8 cellular contexts compared by ENCODE assay signal in the genomic region with DNA sequence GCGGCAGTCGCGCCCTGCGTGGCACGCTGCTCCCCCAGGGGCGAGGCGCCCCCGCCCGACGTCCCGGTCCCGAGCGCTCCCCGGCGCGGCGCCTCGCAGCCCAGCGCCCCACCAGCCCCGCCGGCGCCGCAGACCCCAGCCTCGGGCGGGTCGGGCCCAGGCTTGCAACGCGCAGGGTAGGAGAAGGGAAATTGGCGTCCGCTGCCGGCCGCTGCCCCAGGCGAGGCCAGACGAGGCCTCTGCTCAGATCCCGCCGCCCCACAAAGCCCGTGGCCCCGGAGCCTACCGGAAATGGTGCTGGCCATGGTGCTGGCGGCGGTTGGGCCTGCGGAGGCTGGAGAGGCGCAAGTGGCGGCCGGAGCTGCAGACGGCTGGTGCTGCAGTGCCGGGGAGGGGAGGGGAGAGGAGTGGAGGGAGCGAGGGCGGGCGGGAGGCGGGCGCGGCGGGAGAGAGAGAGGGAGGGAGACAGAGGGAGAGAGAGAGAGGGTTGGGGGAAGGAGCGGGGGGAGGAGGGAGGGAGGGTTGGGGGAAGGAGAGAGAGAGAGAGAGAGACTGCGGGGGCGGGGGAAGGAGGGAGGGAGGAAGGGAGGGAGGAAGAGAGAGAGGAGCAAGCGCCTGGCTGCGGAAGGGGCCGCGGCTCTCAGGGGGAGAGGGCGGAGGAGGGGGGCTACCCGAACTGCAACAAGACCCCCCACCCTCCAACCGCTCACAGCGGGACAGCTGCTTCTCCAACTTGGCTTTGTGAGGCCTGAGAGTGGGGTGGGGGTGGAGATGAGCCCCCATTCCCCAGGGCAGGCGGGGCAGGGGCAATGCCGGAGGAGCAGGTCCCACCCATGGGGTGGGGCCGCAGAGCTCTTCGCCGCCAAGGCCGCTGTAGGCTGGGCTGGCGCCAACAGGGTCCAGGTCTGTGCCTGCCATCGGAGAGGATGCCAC. TPM values are rescaled to one million over a fixed set of nuclear protein-coding genes. Genes with fewer than 3 reads are reported as not detected.
DNase-seq lines count a peak whose midpoint lies in the region; ATAC-seq and TF ChIP-seq lines count a peak whose summit lies in the region.

A gene (minus strand): TSS at position 384 of the 933 bp plus-strand sequence. CDS start 79 bp downstream, at position 305.

- H3K4me3 ChIP-seq in tibial nerve, result peak within 1 kb of the TSS; percentile 38 to 73 (median 62)

- TF ChIP-seq CTCF in tibial nerve (IDR thresholded peaks at IDR 0.05), result no peak

- no peaks in the 10 kb centered on the region for H3K9me3 ChIP-seq in tibial nerve

- WGBS in tibial nerve, 2 donors, result 1% methylated on average over 18 to 46 of the region's 73 CpGs

- peak within 1 kb of the TSS in 3 of 4 donors; percentile 17 to 81 (median 78) for H3K27ac ChIP-seq in tibial nerve

- peaks cover 0 to 42% (median 23%) of the 10 kb centered on the region in 4 donors for H3K4me1 ChIP-seq in tibial nerve

- H3K36me3 ChIP-seq in tibial nerve, result no peaks in the 10 kb centered on the region

- DNase-seq in ELF-1 (ENCODE audit: low read depth, low spot score), result peak; percentile 96
- DNase-seq in NCI-H1417 treated with DMSO at 0.1 percent for 48 hours (lab: John Stamatoyannopoulos, UW), result peak; percentile 74
- peak; percentile 63 to 70 (median 65) for DNase-seq in T-helper 1 cell
- peak; percentile 15 for DNase-seq in amniotic stem cell (lab: John Stamatoyannopoulos, UW)
- peak; percentile 92 for DNase-seq in cardiac septum (ENCODE audit: low spot score)
- peak; percentile 92 for DNase-seq in occipital lobe (lab: John Stamatoyannopoulos, UW)
- peak; percentile 74 to 78 for DNase-seq in tibial nerve (ENCODE audit: low spot score in 2 of 2)

- no peak for ATAC-seq in GM18861 (IDR thresholded peaks at IDR 0.05; ENCODE audit: unreplicated experiment)

- peak in 1 of 2 donors; percentile 72 for TF ChIP-seq EP300 in tibial nerve (IDR thresholded peaks at IDR 0.05)

- intact Hi-C loops in cardiac septum (cut with DNase I), result no loop called here

- TF ChIP-seq POLR2A in tibial nerve (IDR thresholded peaks at IDR 0.05), result peak in 1 of 2 donors; percentile 15

- H3K27me3 ChIP-seq in tibial nerve, result no peaks in the 10 kb centered on the region

RNA-seq across cellular contexts. Expression of the gene that starts here (rescaled TPM):
- total RNA-seq in cardiac septum (8.8 TPM), occipital lobe (101 TPM), tibial nerve (10 to 100 TPM; 12.3 to 26.4 (median 15.5) TPM)

Comparison
In these comparisons a context has a peak if more than half of its experiments do, and no peak if none do; other contexts are left out.
1. DNase-seq: peak in every context shown above with its lines; median percentile 96 in ELF-1; 92 in cardiac septum; 92 in occipital lobe; 76 in tibial nerve; 74 in NCI-H1417 treated with DMSO at 0.1 percent for 48 hours; 65 in T-helper 1 cell; 15 in amniotic stem cell.